8 cellular contexts compared by ENCODE assay signal in the genomic region with DNA sequence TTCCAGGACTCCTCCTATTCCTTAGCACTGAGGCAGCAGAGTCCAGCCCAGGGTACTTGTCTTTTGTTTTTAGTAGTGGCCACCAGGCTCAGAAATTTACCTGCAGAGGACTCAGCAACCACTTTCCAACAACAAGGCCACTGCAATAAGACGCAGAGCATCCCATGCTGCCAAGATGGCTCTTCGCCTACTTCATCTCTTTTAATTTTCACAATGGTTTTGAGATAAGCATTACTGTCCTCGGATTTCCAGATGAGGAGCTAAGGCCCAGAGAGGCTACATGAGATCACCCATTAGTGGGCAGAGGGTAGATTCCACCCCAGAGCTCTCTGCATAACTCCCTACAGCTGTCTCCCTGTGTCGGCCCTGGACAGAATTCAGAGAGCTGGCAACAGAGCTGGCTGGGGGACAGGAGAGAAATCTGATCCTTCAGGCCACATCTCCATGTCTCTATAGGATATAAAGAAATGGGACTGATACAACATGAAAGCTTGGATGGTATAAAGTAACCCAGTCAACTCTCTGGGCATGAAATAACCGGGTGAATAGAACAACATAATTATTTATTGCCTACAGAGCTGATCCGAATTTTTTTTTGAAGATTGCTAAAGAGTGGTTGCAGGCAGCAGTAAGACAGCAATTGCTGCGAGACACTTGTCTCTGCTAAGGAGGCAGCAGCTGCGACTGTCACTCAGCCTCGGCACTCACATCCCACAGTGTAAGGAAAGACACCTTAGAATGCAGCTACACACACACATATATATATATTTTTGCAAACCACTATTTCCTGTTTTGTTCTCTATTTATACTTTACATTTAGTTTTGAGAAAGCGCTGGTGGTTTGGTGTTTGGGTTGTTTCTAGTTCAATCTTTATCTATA. TPM values are rescaled to one million over a fixed set of nuclear protein-coding genes. Genes with fewer than 3 reads are reported as not detected.
DNase-seq lines count a peak whose midpoint lies in the region; ATAC-seq and TF ChIP-seq lines count a peak whose summit lies in the region.

No MANE protein-coding gene starts in this region.

- peak overlapping the region; percentile 54 for H3K4me3 Mint-ChIP-seq in activated CD4-positive, alpha-beta memory T cell treated with anti-CD3 and anti-CD28 coated beads, Interleukin-2, amount 10 ng/mL, durations not matched to agents 7 days and 5 days
- H3K4me3 Mint-ChIP-seq in stimulated activated effector memory CD8-positive, alpha-beta T cell treated with anti-CD3 and anti-CD28 coated beads, Interleukin-12 subunit alpha, Interleukin-12 subunit beta, amount 100 ng/mL, for 72 hours, result peak overlapping the region; percentile 68

- peak; percentile 71 for ATAC-seq in HG03135 (IDR thresholded peaks at IDR 0.05; ENCODE audit: unreplicated experiment)
- peak; percentile 79 for ATAC-seq in stimulated activated effector memory CD8-positive, alpha-beta T cell treated with anti-CD3 and anti-CD28 coated beads, Interleukin-12 subunit alpha, Interleukin-12 subunit beta, amount 100 ng/mL, for 72 hours

- TF ChIP-seq CTCF in uterus (IDR thresholded peaks at IDR 0.05), result no peak

- H3K4me3 ChIP-seq in uterus, result no peak overlapping the region

- no peak for TF ChIP-seq POLR2A in uterus (IDR thresholded peaks at IDR 0.05)

- H3K27ac Mint-ChIP-seq in activated CD4-positive, alpha-beta memory T cell treated with anti-CD3 and anti-CD28 coated beads, Interleukin-2, amount 10 ng/mL, durations not matched to agents 7 days and 5 days, result peak overlapping the region; percentile 82
- H3K27ac Mint-ChIP-seq in stimulated activated effector memory CD8-positive, alpha-beta T cell treated with anti-CD3 and anti-CD28 coated beads, Interleukin-12 subunit alpha, Interleukin-12 subunit beta, amount 100 ng/mL, for 72 hours, result peak overlapping the region; percentile 80

- no peak overlapping the region for H3K27ac ChIP-seq in uterus

- H3K27me3 Mint-ChIP-seq in activated CD4-positive, alpha-beta memory T cell treated with anti-CD3 and anti-CD28 coated beads, Interleukin-2, amount 10 ng/mL, durations not matched to agents 7 days and 5 days, result peaks cover 2% of the 10 kb centered on the region

- no peaks in the 10 kb centered on the region for H3K9me3 Mint-ChIP-seq in activated CD4-positive, alpha-beta memory T cell treated with anti-CD3 and anti-CD28 coated beads, Interleukin-2, amount 10 ng/mL, durations not matched to agents 7 days and 5 days
- no peaks in the 10 kb centered on the region for H3K9me3 Mint-ChIP-seq in stimulated activated effector memory CD8-positive, alpha-beta T cell treated with anti-CD3 and anti-CD28 coated beads, Interleukin-12 subunit alpha, Interleukin-12 subunit beta, amount 100 ng/mL, for 72 hours

- peaks cover 45% of the 10 kb centered on the region for H3K4me1 Mint-ChIP-seq in activated CD4-positive, alpha-beta memory T cell treated with anti-CD3 and anti-CD28 coated beads, Interleukin-2, amount 10 ng/mL, durations not matched to agents 7 days and 5 days
- peaks cover 74% of the 10 kb centered on the region for H3K4me1 Mint-ChIP-seq in stimulated activated effector memory CD8-positive, alpha-beta T cell treated with anti-CD3 and anti-CD28 coated beads, Interleukin-12 subunit alpha, Interleukin-12 subunit beta, amount 100 ng/mL, for 72 hours

- no peaks in the 10 kb centered on the region for H3K36me3 Mint-ChIP-seq in activated CD4-positive, alpha-beta memory T cell treated with anti-CD3 and anti-CD28 coated beads, Interleukin-2, amount 10 ng/mL, durations not matched to agents 7 days and 5 days (ENCODE audit: low read depth)
- no peaks in the 10 kb centered on the region for H3K36me3 Mint-ChIP-seq in stimulated activated effector memory CD8-positive, alpha-beta T cell treated with anti-CD3 and anti-CD28 coated beads, Interleukin-12 subunit alpha, Interleukin-12 subunit beta, amount 100 ng/mL, for 72 hours

- H3K27me3 ChIP-seq in uterus, result no peaks in the 10 kb centered on the region

- POLR2A ChIA-PET in activated CD4-positive, alpha-beta memory T cell treated with anti-CD3 and anti-CD28 coated beads, Interleukin-2, amount 10 ng/mL, durations not matched to agents 7 days and 5 days (lab: Charles Lee), result interaction anchor here (0.7 to 4.1 kb wide), 10 partner anchors 34 to 89 kb away, joined by 3 to 62 read pairs (median 4); a partner anchor contains a TSS

- no peaks in the 10 kb centered on the region for H3K4me1 ChIP-seq in uterus

- intact Hi-C loops in uterus (cut with DNase I; ENCODE audit: low total_unique reads), result no loop called here

- H3K36me3 ChIP-seq in uterus, result no peaks in the 10 kb centered on the region

- CTCF ChIA-PET in activated CD4-positive, alpha-beta memory T cell treated with anti-CD3 and anti-CD28 coated beads, Interleukin-2, amount 10 ng/mL, durations not matched to agents 7 days and 5 days (lab: Charles Lee), result interaction anchor here (1.0 to 1.8 kb wide), 8 partner anchors 37 to 84 kb away, joined by 3 to 10 read pairs (median 4); a partner anchor contains a TSS

- no peaks in the 10 kb centered on the region for H3K9me3 ChIP-seq in uterus

- DNase-seq in activated CD8-positive, alpha-beta memory T cell treated with anti-CD3 and anti-CD28 coated beads, Interleukin-2, amount 50 U/mL, for 1 hour (ENCODE audit: extremely low read depth), result peak; percentile 23
- no peak for DNase-seq in activated CD8-positive, alpha-beta memory T cell treated with anti-CD3 and anti-CD28 coated beads for 24 hours
- peak; percentile 61 for DNase-seq in activated CD4-positive, alpha-beta memory T cell treated with anti-CD3 and anti-CD28 coated beads, Interleukin-2, amount 10 ng/mL, durations not matched to agents 7 days and 5 days
- DNase-seq in stimulated activated effector memory CD8-positive, alpha-beta T cell treated with anti-CD3 and anti-CD28 coated beads, Interleukin-12 subunit alpha, Interleukin-12 subunit beta, amount 100 ng/mL, for 72 hours (ENCODE audit: low spot score in 2 of 2), result peak in 1 of 2 donors; percentile 52
- no peak for DNase-seq in HUDEP-2 (lab: John Stamatoyannopoulos, UW; ENCODE audit: unreplicated experiment in 76 of 76)
- no peak for DNase-seq in uterus
- no peak for DNase-seq in NOMO-1 (lab: John Stamatoyannopoulos, UW; ENCODE audit: unreplicated experiment in 2 of 2)

RNA-seq across cellular contexts. Expression of a gene that starts 37.2 kb away (rescaled TPM):
- total RNA-seq in activated CD4-positive, alpha-beta memory T cell treated with anti-CD3 and anti-CD28 coated beads, Interleukin-2, amount 10 ng/mL, durations not matched to agents 7 days and 5 days, result 10 to 100 TPM; 11.5 to 12.3 TPM
- under 1 TPM in 2 of 4 donors, not detected in 2; 0.14 to 0.18 TPM for total RNA-seq in uterus

Comparison
In these comparisons a context has a peak if more than half of its experiments do, and no peak if none do; other contexts are left out.
1. DNase-seq: peak in activated CD8-positive, alpha-beta memory T cell treated with anti-CD3 and anti-CD28 coated beads, Interleukin-2, amount 50 U/mL, for 1 hour (single experiment) and activated CD4-positive, alpha-beta memory T cell treated with anti-CD3 and anti-CD28 coated beads, Interleukin-2, amount 10 ng/mL, durations not matched to agents 7 days and 5 days (single experiment); none in activated CD8-positive, alpha-beta memory T cell treated with anti-CD3 and anti-CD28 coated beads for 24 hours (single experiment), HUDEP-2 (0 of 76), uterus (0 of 2) and NOMO-1 (0 of 2).
2. RNA of a gene that starts 37.2 kb away (total RNA-seq): 11.5 to 12.3 TPM in activated CD4-positive, alpha-beta memory T cell treated with anti-CD3 and anti-CD28 coated beads, Interleukin-2, amount 10 ng/mL, durations not matched to agents 7 days and 5 days; 0.14 to 0.18 TPM in uterus; every median in the first group is over 10 times any median in the second.